17 cellular contexts compared by ENCODE assay signal in genomic region chr4:38056024-38056685, GRCh38.
DNase-seq lines count a peak whose midpoint lies in the region; ATAC-seq, FAIRE-seq and TF ChIP-seq lines count a peak whose summit lies in the region.
"Had no signal": no experiment of that assay in that cellular context is flagged by ENCODE, and none has a peak within 500 bp of the region (broad histone marks: within the 10 kb centered on the region; RNA-seq: fewer than 3 reads in every experiment).

No MANE protein-coding gene starts in this region.

- CTCF ChIA-PET in endothelial cell of umbilical vein (lab: Charles Lee), result interaction anchor here (0.8 to 1.2 kb wide), 3 partner anchors 13 to 264 kb away, joined by 3 to 4 read pairs (median 3); no protein-coding TSS in a partner anchor

- H3K9ac ChIP-seq in BLaER1 treated with 17β-estradiol and CSF1 and Interleukin-3, amounts not matched to agents 10 nM and 100 nM, result peak overlapping the region in 9 of 11 experiments; percentile 0 to 54 (median 44); a peak in 15 of 22 replicates
- no peak overlapping the region for H3K9ac ChIP-seq in endothelial cell of umbilical vein (replicated peaks; ENCODE audit: extremely low read depth, insufficient read depth, low read length)

- H3K4me3 ChIP-seq in BLaER1 treated with 17β-estradiol and CSF1 and Interleukin-3, amounts not matched to agents 10 nM and 100 nM, result no peak overlapping the region
- no peak overlapping the region for H3K4me3 ChIP-seq in endothelial cell of umbilical vein (replicated peaks in 1 of 3; ENCODE audit: insufficient read depth in 1 of 3, low read depth in 1 of 3, low read length in 3 of 3)
- H3K4me3 ChIP-seq: thoracic aorta had no signal

- peak; percentile 60 for ATAC-seq in left lobe of liver
- peak; percentile 44 for ATAC-seq in sciatic nerve
- ATAC-seq in HG02884 (IDR thresholded peaks at IDR 0.05; ENCODE audit: unreplicated experiment), result no peak
- no peak for ATAC-seq in HG03565 (IDR thresholded peaks at IDR 0.05; ENCODE audit: unreplicated experiment)
- ATAC-seq: naive thymus-derived CD4-positive, alpha-beta T cell had no signal

- peaks cover 0 to 26% (median 5%) of the 10 kb centered on the region in 11 experiments; a peak in 7 of 22 replicates for H4K20me1 ChIP-seq in BLaER1 treated with 17β-estradiol and CSF1 and Interleukin-3, amounts not matched to agents 10 nM and 100 nM
- no peaks in the 10 kb centered on the region for H4K20me1 ChIP-seq in endothelial cell of umbilical vein (replicated peaks; ENCODE audit: control insufficient read depth, extremely low read depth, insufficient read depth, low read length)

- TF ChIP-seq POLR2A in endothelial cell of umbilical vein (IDR thresholded peaks at IDR 0.05; ENCODE audit: low read depth, low read length), result no peak

- H3K79me2 ChIP-seq in endothelial cell of umbilical vein (ENCODE audit: control insufficient read depth, insufficient read depth, low read length), result no peaks in the 10 kb centered on the region

- peak overlapping the region; percentile 49 to 88 (median 69) for H3K4me2 ChIP-seq in BLaER1 treated with 17β-estradiol and CSF1 and Interleukin-3, amounts not matched to agents 10 nM and 100 nM
- peak overlapping the region; percentile 25 for H3K4me2 ChIP-seq in endothelial cell of umbilical vein (ENCODE audit: insufficient read depth, low read length)

- intact Hi-C loops in endothelial cell of umbilical vein (cut with micrococcal nuclease), result no loop called here
- intact Hi-C loops in sciatic nerve (cut with DNase I), result no loop called here

- H3K27ac ChIP-seq in BLaER1 treated with 17β-estradiol and CSF1 and Interleukin-3, amounts not matched to agents 10 nM and 100 nM, result peak overlapping the region in 10 of 11 experiments; percentile 23 to 68 (median 58); a peak in 19 of 22 replicates
- peak overlapping the region; percentile 60 for H3K27ac ChIP-seq in endothelial cell of umbilical vein (ENCODE audit: insufficient read depth, low read depth, low read length)

- POLR2A ChIA-PET in endothelial cell of umbilical vein (lab: Charles Lee), result no interaction called here

- H2AFZ ChIP-seq in endothelial cell of umbilical vein (ENCODE audit: low read depth, low read length), result no peak overlapping the region

- H3K4me1 ChIP-seq in BLaER1 treated with 17β-estradiol and CSF1 and Interleukin-3, amounts not matched to agents 10 nM and 100 nM, result peaks cover 34 to 54% (median 50%) of the 10 kb centered on the region in 10 experiments
- H3K4me1 ChIP-seq in endothelial cell of umbilical vein (ENCODE audit: control insufficient read depth, extremely low read depth, insufficient read depth, low read length), result peaks cover 20% of the 10 kb centered on the region

- no peak for TF ChIP-seq CTCF in endothelial cell of umbilical vein (IDR thresholded peaks at IDR 0.05; ENCODE audit: extremely low read depth in 1 of 2, insufficient read depth in 1 of 2, low read depth in 1 of 2, low read length in 2 of 2)

- dilution Hi-C loops in endothelial cell of umbilical vein (cut with MboI; ENCODE audit: extremely low pct_ligation_motif_present, low sequenced_read_pairs), result no loop called here

- H3K9me1 ChIP-seq in endothelial cell of umbilical vein (replicated peaks; ENCODE audit: control insufficient read depth, extremely low read depth, insufficient read depth, low read length), result no peaks in the 10 kb centered on the region

- DNase-seq in endothelial cell of umbilical vein (ENCODE audit: low read depth, low spot score) (peak; percentile 53), left lobe of liver (ENCODE audit: low spot score) (no peak), sciatic nerve (ENCODE audit: low spot score) (no peak), medulla oblongata (ENCODE audit: extremely low spot score) (no peak)
- no peak for DNase-seq in activated CD4-positive, alpha-beta T cell treated with anti-CD3 and anti-CD28 coated beads for 4 hours
- DNase-seq: activated CD4-positive, alpha-beta T cell treated with anti-CD3 and anti-CD28 coated beads for 48 hours; activated naive CD8-positive, alpha-beta T cell treated with anti-CD3 and anti-CD28 coated beads, Interleukin-2, amount 10 ng/mL, durations not matched to agents 7 days and 5 days; central memory CD4-positive, alpha-beta T cell; GOT3; naive thymus-derived CD4-positive, alpha-beta T cell; NCI-H1694 treated with DMSO at 0.1 percent for 48 hours; SHP77 had no signal

- peaks cover 0 to 3% (median 0%) of the 10 kb centered on the region in 11 experiments; a peak in 1 of 22 replicates for H3K9me3 ChIP-seq in BLaER1 treated with 17β-estradiol and CSF1 and Interleukin-3, amounts not matched to agents 10 nM and 100 nM (replicated peaks in 1 of 11)
- H3K9me3 ChIP-seq in endothelial cell of umbilical vein (replicated peaks; ENCODE audit: control insufficient read depth, insufficient read depth, low read length), result no peaks in the 10 kb centered on the region
- H3K9me3 ChIP-seq: thoracic aorta had no signal

- no TSS peak for BruUV-seq in endothelial cell of umbilical vein (replicated peaks; lab: Mats Ljungman, UMichigan)

- H3K36me3 ChIP-seq in BLaER1 treated with 17β-estradiol and CSF1 and Interleukin-3, amounts not matched to agents 10 nM and 100 nM, result peaks cover 48 to 99% (median 79%) of the 10 kb centered on the region in 11 experiments
- H3K36me3 ChIP-seq in endothelial cell of umbilical vein (ENCODE audit: control insufficient read depth in 2 of 2, extremely low read depth in 1 of 2, insufficient read depth in 2 of 2, low read length in 2 of 2), result peaks cover 3 to 8% of the 10 kb centered on the region in 2 experiments

- FAIRE-seq in endothelial cell of umbilical vein (lab: Jason Lieb, UNC), result peak; percentile 76
- FAIRE-seq: keratinocyte had no signal

- H3K27me3 ChIP-seq in BLaER1 treated with 17β-estradiol and CSF1 and Interleukin-3, amounts not matched to agents 10 nM and 100 nM, result no peaks in the 10 kb centered on the region
- H3K27me3 ChIP-seq in endothelial cell of umbilical vein (ENCODE audit: control insufficient read depth in 2 of 2, insufficient read depth in 2 of 2, low read length in 2 of 2), result no peaks in the 10 kb centered on the region

TF ChIP-seq in endothelial cell of umbilical vein, 7 proteins besides CTCF, POLR2A, EP300 and RAD21:
- no peak for TF ChIP-seq GATA2 (IDR thresholded peaks at IDR 0.05; ENCODE audit: insufficient read depth, insufficient read length, low read depth, low read length)

Comparison
In these comparisons a context has a peak if more than half of its experiments do, and no peak if none do; other contexts are left out.
1. ATAC-seq: peak in left lobe of liver (single experiment) and sciatic nerve (single experiment); none in HG02884 (single experiment) and HG03565 (single experiment).